17 cellular contexts compared by ENCODE assay signal in the genomic region with DNA sequence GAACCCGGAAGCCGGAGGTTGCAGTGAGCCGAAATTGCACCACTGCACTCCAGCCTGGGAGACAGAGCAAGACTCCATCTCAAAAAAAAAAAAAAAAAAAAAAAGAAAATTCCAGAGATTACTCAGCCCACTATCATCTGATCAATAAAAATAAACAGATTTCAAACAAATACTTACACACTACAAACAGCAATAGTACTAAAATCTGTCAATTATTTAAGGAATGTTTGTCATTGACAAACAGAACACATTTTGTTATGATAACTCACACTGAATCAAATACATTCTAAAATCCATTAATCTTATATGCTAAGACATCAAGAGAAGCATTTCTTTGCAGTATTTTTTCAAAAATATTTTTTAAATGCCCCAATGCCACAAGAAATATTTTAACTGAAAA. TPM values are rescaled to one million over a fixed set of nuclear protein-coding genes. Genes with fewer than 3 reads are reported as not detected.
DNase-seq lines count a peak whose midpoint lies in the region; ATAC-seq and TF ChIP-seq lines count a peak whose summit lies in the region.
"Had no signal": no experiment of that assay in that cellular context is flagged by ENCODE, and none has a peak within 500 bp of the region (broad histone marks: within the 10 kb centered on the region; RNA-seq: fewer than 3 reads in every experiment).

No MANE protein-coding gene starts in this region.

- H3K4me3 Mint-ChIP-seq in mesothelial cell of epicardium = no peak overlapping the region
- H3K4me3 Mint-ChIP-seq in activated T-cell treated with anti-CD3 and anti-CD28 coated beads, Interleukin-2, amount 50 U/mL, for 24 hours = no peak overlapping the region
- H3K4me3 Mint-ChIP-seq: CD14-positive monocyte, H9, T-helper 17 cell had no signal

- H2AFZ ChIP-seq in PC-3 (ENCODE audit: low read length) = no peak overlapping the region
- H2AFZ ChIP-seq: PC-9 had no signal

- no peaks in the 10 kb centered on the region for H3K9me2 ChIP-seq in PC-3 (replicated peaks; ENCODE audit: low read length)

- H3K4me1 ChIP-seq in PC-3 (ENCODE audit: insufficient read depth, low read length) = no peaks in the 10 kb centered on the region

- intact Hi-C loops in PC-3 (cut with micrococcal nuclease) = loop anchor here (10.0 kb wide), 1 partner anchor 76 kb away; no protein-coding TSS in a partner anchor

- no peak for TF ChIP-seq CTCF in PC-3 (conservative IDR thresholded peaks at IDR 0.05; ENCODE audit: low read depth, low read length)
- no peak for TF ChIP-seq CTCF in mesothelial cell of epicardium (IDR thresholded peaks at IDR 0.05; ENCODE audit: unreplicated experiment)

- no peaks in the 10 kb centered on the region for H3F3A ChIP-seq in PC-3 (ENCODE audit: low read length, unreplicated experiment)

- H3K9me3 Mint-ChIP-seq in mesothelial cell of epicardium = no peaks in the 10 kb centered on the region
- H3K9me3 Mint-ChIP-seq in activated T-cell treated with anti-CD3 and anti-CD28 coated beads, Interleukin-2, amount 50 U/mL, for 24 hours = no peaks in the 10 kb centered on the region
- H3K9me3 Mint-ChIP-seq: H9 had no signal

- no peak overlapping the region for H3K9ac ChIP-seq in PC-3 (ENCODE audit: low read length)

- H3K27me3 Mint-ChIP-seq in mesothelial cell of epicardium (ENCODE audit: low read depth) = no peaks in the 10 kb centered on the region
- H3K27me3 Mint-ChIP-seq in activated T-cell treated with anti-CD3 and anti-CD28 coated beads, Interleukin-2, amount 50 U/mL, for 24 hours = no peaks in the 10 kb centered on the region
- H3K27me3 Mint-ChIP-seq: T-helper 17 cell had no signal

- no peak overlapping the region for H3K4me2 ChIP-seq in PC-3 (ENCODE audit: low read length)
- H3K4me2 ChIP-seq: PC-9 had no signal

- H3K27ac ChIP-seq in PC-3 (ENCODE audit: low read length) = no peak overlapping the region
- H3K27ac ChIP-seq: PC-9 had no signal

- peaks cover 37% of the 10 kb centered on the region for H3K79me2 ChIP-seq in PC-3 (ENCODE audit: low read length)

- no peak overlapping the region for H3K4me3 ChIP-seq in PC-3 (ENCODE audit: low read length)
- H3K4me3 ChIP-seq: PC-9 had no signal

- 0 out of 2 replicates have a peak, but pooled peaks cover 4% of the 10 kb centered on the region for H4K20me1 ChIP-seq in PC-3 (ENCODE audit: low read length)

- BruUV-seq in PC-3 (replicated peaks; lab: Mats Ljungman, UMichigan) = no TSS peak

- H3K9me3 ChIP-seq in PC-3 (ENCODE audit: low read length) = no peaks in the 10 kb centered on the region

- H3K36me3 Mint-ChIP-seq in mesothelial cell of epicardium = peaks cover 1% of the 10 kb centered on the region
- H3K36me3 Mint-ChIP-seq in activated T-cell treated with anti-CD3 and anti-CD28 coated beads, Interleukin-2, amount 50 U/mL, for 24 hours (ENCODE audit: low read depth) = no peaks in the 10 kb centered on the region

- no peak; the same call in 1 of the 2 replicates for ATAC-seq in PC-3
- ATAC-seq: T-helper 17 cell had no signal

- peak; percentile 17 for DNase-seq in GM03348 (ENCODE audit: low spot score)
- peak; percentile 24 for DNase-seq in PC-3
- no peak for DNase-seq in mesothelial cell of epicardium (ENCODE audit: low spot score in 2 of 2, unreplicated experiment in 2 of 2)
- no peak for DNase-seq in UCSD-AML1 (lab: John Stamatoyannopoulos, UW; ENCODE audit: unreplicated experiment)
- DNase-seq in GM19240 (ENCODE audit: insufficient read length, low spot score) = no peak
- DNase-seq in activated T-cell treated with anti-CD3 and anti-CD28 coated beads, Interleukin-2, amount 50 U/mL, for 24 hours = no peak
- no peak for DNase-seq in SW 1271 (lab: John Stamatoyannopoulos, UW)
- DNase-seq: ACHN, DMS 273 treated with DMSO at 0.1 percent for 48 hours, H9, KG1, NCI-H1417 treated with DMSO at 0.1 percent for 48 hours, NCI-H1930, NCI-H526, T-helper 17 cell had no signal

- no peaks in the 10 kb centered on the region for H3K27me3 ChIP-seq in PC-3 (ENCODE audit: low read length)

- POLR2A ChIA-PET in PC-3 (lab: Charles Lee; ENCODE audit: unreplicated experiment) = no interaction called here

- peaks cover 48% of the 10 kb centered on the region for H3K4me1 Mint-ChIP-seq in mesothelial cell of epicardium
- peaks cover 18% of the 10 kb centered on the region for H3K4me1 Mint-ChIP-seq in activated T-cell treated with anti-CD3 and anti-CD28 coated beads, Interleukin-2, amount 50 U/mL, for 24 hours (ENCODE audit: low read depth)

- H3K27ac Mint-ChIP-seq in mesothelial cell of epicardium = peak overlapping the region; percentile 79
- no peak overlapping the region for H3K27ac Mint-ChIP-seq in activated T-cell treated with anti-CD3 and anti-CD28 coated beads, Interleukin-2, amount 50 U/mL, for 24 hours
- H3K27ac Mint-ChIP-seq: CD14-positive monocyte, H9, T-helper 17 cell had no signal

- CTCF ChIA-PET in PC-3 (lab: Charles Lee) = no interaction called here

- no peaks in the 10 kb centered on the region for H3K36me3 ChIP-seq in PC-3 (ENCODE audit: low read depth, low read length)

RNA-seq across cellular contexts. Expression of a gene that starts 7.6 kb away (rescaled TPM):
- total RNA-seq in PC-3 (2014; rRNA removed) = 14.3 and 18.3 TPM in 2 replicates
- total RNA-seq in mesothelial cell of epicardium = 70.1 to 86.1 TPM (median 79.5 TPM) in 3 replicates

RNA-seq across cellular contexts. Expression of a gene that starts 7.8 kb away (rescaled TPM):
- total RNA-seq in PC-3 (2014; rRNA removed) (1.2 and 4.2 TPM in 2 replicates), mesothelial cell of epicardium (3.7 to 5.3 TPM (median 4.7 TPM) in 3 replicates)

Comparison
In these comparisons a context has a peak if more than half of its experiments do, and no peak if none do; other contexts are left out.
1. DNase-seq: peak in GM03348 (single experiment) and PC-3 (single experiment); none in mesothelial cell of epicardium (0 of 2), UCSD-AML1 (single experiment), GM19240 (single experiment), activated T-cell treated with anti-CD3 and anti-CD28 coated beads, Interleukin-2, amount 50 U/mL, for 24 hours (single experiment) and SW 1271 (0 of 2).